ENCODE assay signal across 8 cellular contexts in genomic region chr2:71223767-71224333, GRCh38. TPM values are rescaled to one million over a fixed set of nuclear protein-coding genes. Genes with fewer than 3 reads are reported as not detected.
A peak's percentile ranks its signal among the peaks of the same experiment; 100 is the strongest.
DNase-seq lines count a peak whose midpoint lies in the region; ATAC-seq and TF ChIP-seq lines count a peak whose summit lies in the region.

No MANE protein-coding gene starts in this region.

- no peak for TF ChIP-seq POLR2A in stomach (IDR thresholded peaks at IDR 0.05)

- H3K79me2 ChIP-seq in hepatocyte: no peaks in the 10 kb centered on the region

- H3K4me1 Mint-ChIP-seq in activated CD4-positive, alpha-beta T cell treated with anti-CD3 and anti-CD28 coated beads for 36 hours: peaks cover 15% of the 10 kb centered on the region
- peaks cover 8% of the 10 kb centered on the region for H3K4me1 Mint-ChIP-seq in activated CD4-positive, alpha-beta T cell treated with anti-CD3 and anti-CD28 coated beads, Interleukin-2, amount 10 ng/mL, durations not matched to agents 24 days and 14 days

- no peak overlapping the region for H2AFZ ChIP-seq in hepatocyte

- whole genome bisulfite sequencing in hepatocyte (ENCODE audit: low lambda C conversion rate, missing lambda C conversion rate): 32% methylated on average over 3 of the region's 3 CpGs
- 36 to 45% (median 39%) methylated on average over 3 of the region's 3 CpGs for WGBS in stomach, 5 donors

- no peak for TF ChIP-seq EP300 in stomach (IDR thresholded peaks at IDR 0.05)

- H3K4me1 ChIP-seq in hepatocyte (ENCODE audit: insufficient read depth) (no peaks in the 10 kb centered on the region), stomach (peaks cover 7 to 35% (median 18%) of the 10 kb centered on the region in 4 donors)

- CTCF ChIA-PET in activated CD4-positive, alpha-beta T cell treated with anti-CD3 and anti-CD28 coated beads for 36 hours (lab: Charles Lee): interaction anchor here (0.6 to 1.0 kb wide), 4 partner anchors 72 to 221 kb away, joined by 3 to 4 read pairs (median 4); no protein-coding TSS in a partner anchor

- H3K4me3 ChIP-seq in hepatocyte (no peak overlapping the region), stomach (no peak overlapping the region)

- no peaks in the 10 kb centered on the region for H3K9me2 ChIP-seq in hepatocyte (replicated peaks; ENCODE audit: insufficient read depth)

- peak; percentile 54 for TF ChIP-seq CTCF in hepatocyte (IDR thresholded peaks at IDR 0.05; ENCODE audit: poor library complexity)
- peak in 2 of 7 experiments; percentile 13 to 24 for TF ChIP-seq CTCF in stomach (IDR thresholded peaks at IDR 0.05)

- H4K20me1 ChIP-seq in hepatocyte (ENCODE audit: insufficient read depth, poor library complexity, severe bottlenecking): no peaks in the 10 kb centered on the region

- no peak overlapping the region for H3K27ac Mint-ChIP-seq in activated CD4-positive, alpha-beta T cell treated with anti-CD3 and anti-CD28 coated beads for 36 hours
- H3K27ac Mint-ChIP-seq in activated CD4-positive, alpha-beta T cell treated with anti-CD3 and anti-CD28 coated beads, Interleukin-2, amount 10 ng/mL, durations not matched to agents 24 days and 14 days: no peak overlapping the region

- H3K36me3 ChIP-seq in hepatocyte (replicated peaks; ENCODE audit: insufficient read depth, low read depth): no peaks in the 10 kb centered on the region
- H3K36me3 ChIP-seq in stomach: peaks cover 0 to 7% (median 0%) of the 10 kb centered on the region in 4 donors

- H3K27ac ChIP-seq in hepatocyte (no peak overlapping the region), stomach (no peak overlapping the region)

- peak; percentile 23 for DNase-seq in activated CD4-positive, alpha-beta T cell treated with anti-CD3 and anti-CD28 coated beads for 36 hours
- DNase-seq in activated CD4-positive, alpha-beta T cell treated with anti-CD3 and anti-CD28 coated beads, Interleukin-2, amount 10 ng/mL, durations not matched to agents 24 days and 14 days: no peak
- DNase-seq in NCI-H2029 treated with DMSO at 0.1 percent for 48 hours (lab: John Stamatoyannopoulos, UW) (peak; percentile 40), amniotic epithelial cell (ENCODE audit: low read depth) (peak; percentile 24), hepatocyte (ENCODE audit: low spot score) (peak; percentile 71), stomach (peak; percentile 55)

- no peak overlapping the region for H3K4me3 Mint-ChIP-seq in activated CD4-positive, alpha-beta T cell treated with anti-CD3 and anti-CD28 coated beads for 36 hours
- H3K4me3 Mint-ChIP-seq in activated CD4-positive, alpha-beta T cell treated with anti-CD3 and anti-CD28 coated beads, Interleukin-2, amount 10 ng/mL, durations not matched to agents 24 days and 14 days: no peak overlapping the region

- H3K9me3 ChIP-seq in hepatocyte (ENCODE audit: low read depth): no peaks in the 10 kb centered on the region
- H3K9me3 ChIP-seq in stomach: no peaks in the 10 kb centered on the region

- H3K4me2 ChIP-seq in hepatocyte: no peak overlapping the region

- H3K9me3 Mint-ChIP-seq in activated CD4-positive, alpha-beta T cell treated with anti-CD3 and anti-CD28 coated beads for 36 hours (ENCODE audit: low read depth): no peaks in the 10 kb centered on the region
- no peaks in the 10 kb centered on the region for H3K9me3 Mint-ChIP-seq in activated CD4-positive, alpha-beta T cell treated with anti-CD3 and anti-CD28 coated beads, Interleukin-2, amount 10 ng/mL, durations not matched to agents 24 days and 14 days

- no peak for ATAC-seq in activated CD4-positive, alpha-beta T cell treated with anti-CD3 and anti-CD28 coated beads for 36 hours
- ATAC-seq in GM21381 (IDR thresholded peaks at IDR 0.05; ENCODE audit: unreplicated experiment) (no peak), GM21360 (IDR thresholded peaks at IDR 0.05; ENCODE audit: unreplicated experiment) (no peak)

- POLR2A ChIA-PET in activated CD4-positive, alpha-beta T cell treated with anti-CD3 and anti-CD28 coated beads for 36 hours (lab: Charles Lee): no interaction called here

- H3K27me3 Mint-ChIP-seq in activated CD4-positive, alpha-beta T cell treated with anti-CD3 and anti-CD28 coated beads for 36 hours: no peaks in the 10 kb centered on the region
- H3K27me3 Mint-ChIP-seq in activated CD4-positive, alpha-beta T cell treated with anti-CD3 and anti-CD28 coated beads, Interleukin-2, amount 10 ng/mL, durations not matched to agents 24 days and 14 days: peaks cover 11% of the 10 kb centered on the region

- H3K36me3 Mint-ChIP-seq in activated CD4-positive, alpha-beta T cell treated with anti-CD3 and anti-CD28 coated beads for 36 hours (ENCODE audit: low read depth): no peaks in the 10 kb centered on the region
- no peaks in the 10 kb centered on the region for H3K36me3 Mint-ChIP-seq in activated CD4-positive, alpha-beta T cell treated with anti-CD3 and anti-CD28 coated beads, Interleukin-2, amount 10 ng/mL, durations not matched to agents 24 days and 14 days (ENCODE audit: low read depth)

- H3K27me3 ChIP-seq in hepatocyte (no peaks in the 10 kb centered on the region), stomach (no peaks in the 10 kb centered on the region)

- intact Hi-C loops in activated CD4-positive, alpha-beta T cell treated with anti-CD3 and anti-CD28 coated beads for 36 hours (cut with DNase I, micrococcal nuclease): loop anchor here in 1 of 2 experiments (10.0 kb wide), 1 partner anchor 929 kb away; the partner anchor contains the start of gene SNRPG
- intact Hi-C loops in activated CD4-positive, alpha-beta T cell treated with anti-CD3 and anti-CD28 coated beads, Interleukin-2, amount 10 ng/mL, durations not matched to agents 24 days and 14 days (cut with micrococcal nuclease): loop anchor here (10.0 kb wide), 1 partner anchor 229 kb away; the partner anchor contains the start of gene TEX261
- intact Hi-C loops in stomach (cut with DNase I; ENCODE audit: low total_unique reads): no loop called here

RNA-seq across cellular contexts. Expression of gene PAIP2B, which starts 3.1 kb away (rescaled TPM):
- total RNA-seq in activated CD4-positive, alpha-beta T cell treated with anti-CD3 and anti-CD28 coated beads for 36 hours: 1 to 10 TPM; 2.3 to 3.0 TPM
- 0.63 and 0.64 TPM in 2 replicates for total RNA-seq in activated CD4-positive, alpha-beta T cell treated with anti-CD3 and anti-CD28 coated beads, Interleukin-2, amount 10 ng/mL, durations not matched to agents 24 days and 14 days
- total RNA-seq in hepatocyte (4.4 and 4.8 TPM in 2 replicates), stomach (10 to 100 TPM in 1 of 5 donors, 1 to 10 TPM in 4; 4.9 to 14.1 (median 6.4) TPM)
- polyA plus RNA-seq in hepatocyte (1.8 and 2.6 TPM in 2 replicates), stomach (10 to 100 TPM in 2 of 3 donors, 1 to 10 TPM in 1; 5.4 to 12.1 (median 11.3) TPM)
